ENCODE assay signal across 16 cellular contexts in the genomic region with DNA sequence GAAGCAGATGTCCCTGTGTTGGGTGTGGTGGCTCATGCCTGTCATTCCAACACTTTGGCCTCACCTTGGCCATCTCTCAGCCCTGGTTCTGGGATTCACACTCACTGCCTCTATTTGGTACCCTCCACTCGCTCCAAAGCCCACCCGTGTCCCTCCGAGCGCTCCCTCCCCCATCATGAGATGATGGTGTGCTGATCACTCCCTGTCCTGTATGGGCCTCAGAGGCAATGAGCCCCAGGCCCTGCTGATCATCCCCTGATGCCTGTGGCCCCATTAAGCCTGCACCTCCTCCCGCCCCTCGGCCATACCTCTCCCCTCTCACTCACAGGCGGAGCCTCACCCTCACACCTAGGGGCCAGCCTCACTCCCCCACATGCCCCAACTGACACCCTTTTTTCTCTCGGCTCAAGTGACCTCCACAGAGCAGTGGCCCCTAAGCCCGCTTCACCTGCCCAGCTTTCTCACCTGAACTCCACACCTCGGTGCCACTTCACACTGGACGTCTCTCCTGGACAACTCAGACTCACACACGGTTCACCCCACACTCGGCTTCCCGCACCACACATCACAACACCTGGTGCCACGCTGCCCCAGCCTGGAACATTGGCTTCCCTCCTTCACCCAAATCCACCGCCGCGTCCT.
A peak's percentile ranks its signal among the peaks of the same experiment; 100 is the strongest.
DNase-seq lines count a peak whose midpoint lies in the region; ATAC-seq lines count a peak whose summit lies in the region.
"Had no signal": no experiment of that assay in that cellular context is flagged by ENCODE, and none has a peak within 500 bp of the region (broad histone marks: within the 10 kb centered on the region; RNA-seq: fewer than 3 reads in every experiment).

No MANE protein-coding gene starts in this region.

- no peaks in the 10 kb centered on the region for H3K9me3 ChIP-seq in naive thymus-derived CD4-positive, alpha-beta T cell (ENCODE audit: control insufficient read depth in 2 of 3, low read length in 3 of 3)

- no peak overlapping the region for H3K27ac ChIP-seq in naive thymus-derived CD4-positive, alpha-beta T cell (ENCODE audit: low read depth, low read length)

- CTCF ChIA-PET in naive thymus-derived CD4-positive, alpha-beta T cell (lab: Charles Lee) = interaction anchor here (1.4 kb wide), 1 partner anchor 17 kb away, joined by 3 read pairs; no protein-coding TSS in a partner anchor

- H3K36me3 Mint-ChIP-seq in stimulated activated naive CD8-positive, alpha-beta T cell treated with anti-CD3 and anti-CD28 coated beads, Interleukin-15, Interleukin-2, amounts not matched to agents 100 ng/mL and 50 ng/mL, for 24 hours (ENCODE audit: low read depth) = peaks cover 78% of the 10 kb centered on the region
- H3K36me3 Mint-ChIP-seq in activated naive CD8-positive, alpha-beta T cell treated with anti-CD3 and anti-CD28 coated beads, Interleukin-2, amount 10 ng/mL, durations not matched to agents 7 days and 5 days = peaks cover 29% of the 10 kb centered on the region
- H3K36me3 Mint-ChIP-seq in naive thymus-derived CD4-positive, alpha-beta T cell = peaks cover 15 to 45% (median 20%) of the 10 kb centered on the region in 5 donors

- no peaks in the 10 kb centered on the region for H3K4me1 ChIP-seq in naive thymus-derived CD4-positive, alpha-beta T cell (ENCODE audit: control insufficient read depth in 2 of 2, insufficient read depth in 2 of 2, low read length in 2 of 2)

- POLR2A ChIA-PET in activated naive CD8-positive, alpha-beta T cell treated with anti-CD3 and anti-CD28 coated beads, Interleukin-2, amount 10 ng/mL, durations not matched to agents 7 days and 5 days (lab: Charles Lee) = no interaction called here
- POLR2A ChIA-PET in naive thymus-derived CD4-positive, alpha-beta T cell (lab: Charles Lee) = no interaction called here

- peak overlapping the region; percentile 63 for H3K27ac Mint-ChIP-seq in stimulated activated naive CD8-positive, alpha-beta T cell treated with anti-CD3 and anti-CD28 coated beads, Interleukin-15, Interleukin-2, amounts not matched to agents 100 ng/mL and 50 ng/mL, for 24 hours
- H3K27ac Mint-ChIP-seq in activated naive CD8-positive, alpha-beta T cell treated with anti-CD3 and anti-CD28 coated beads, Interleukin-2, amount 10 ng/mL, durations not matched to agents 7 days and 5 days = peak overlapping the region; percentile 44
- peak overlapping the region in 5 of 9 donors; percentile 34 to 67 (median 65) for H3K27ac Mint-ChIP-seq in naive thymus-derived CD4-positive, alpha-beta T cell

- no peak for DNase-seq in stimulated activated naive CD8-positive, alpha-beta T cell treated with anti-CD3 and anti-CD28 coated beads, Interleukin-15, Interleukin-2, amounts not matched to agents 100 U/mL and 50 U/mL, for 24 hours
- no peak for DNase-seq in activated naive CD8-positive, alpha-beta T cell treated with anti-CD3 and anti-CD28 coated beads, Interleukin-2, amount 10 ng/mL, durations not matched to agents 7 days and 5 days
- DNase-seq in naive thymus-derived CD4-positive, alpha-beta T cell = no peak
- no peak for DNase-seq in activated CD4-positive, CD25-positive, alpha-beta regulatory T cell treated with anti-CD3 and anti-CD28 coated beads, Interleukin-2, amount 50 U/mL, for 72 hours
- DNase-seq in activated gamma-delta T cell treated with Interleukin-2 at 50 U/mL for 16 hours = no peak
- DNase-seq: activated T-cell treated with anti-CD3 and anti-CD28 coated beads, Interleukin-2, amount 50 U/mL, for 72 hours; HCEC 1CT; NCI-H1048; NCI-H748 treated with DMSO at 0.1 percent for 48 hours; stimulated activated CD4-positive, alpha-beta T cell treated with anti-CD3 and anti-CD28 coated beads, Interleukin-2, amount 100 ng/mL, for 48 hours; stimulated activated CD8-positive, alpha-beta memory T cell treated with anti-CD3 and anti-CD28 coated beads, Interleukin-4, amount 100 ng/mL, for 48 hours had no signal

- peaks cover 14% of the 10 kb centered on the region for H3K4me1 Mint-ChIP-seq in stimulated activated naive CD8-positive, alpha-beta T cell treated with anti-CD3 and anti-CD28 coated beads, Interleukin-15, Interleukin-2, amounts not matched to agents 100 ng/mL and 50 ng/mL, for 24 hours (ENCODE audit: low read depth)
- H3K4me1 Mint-ChIP-seq in activated naive CD8-positive, alpha-beta T cell treated with anti-CD3 and anti-CD28 coated beads, Interleukin-2, amount 10 ng/mL, durations not matched to agents 7 days and 5 days = peaks cover 4% of the 10 kb centered on the region
- peaks cover 6 to 20% (median 14%) of the 10 kb centered on the region in 7 donors for H3K4me1 Mint-ChIP-seq in naive thymus-derived CD4-positive, alpha-beta T cell

- H3K4me3 ChIP-seq in naive thymus-derived CD4-positive, alpha-beta T cell (ENCODE audit: low read length) = no peak overlapping the region

- no peaks in the 10 kb centered on the region for H3K27me3 Mint-ChIP-seq in stimulated activated naive CD8-positive, alpha-beta T cell treated with anti-CD3 and anti-CD28 coated beads, Interleukin-15, Interleukin-2, amounts not matched to agents 100 ng/mL and 50 ng/mL, for 24 hours
- no peaks in the 10 kb centered on the region for H3K27me3 Mint-ChIP-seq in activated naive CD8-positive, alpha-beta T cell treated with anti-CD3 and anti-CD28 coated beads, Interleukin-2, amount 10 ng/mL, durations not matched to agents 7 days and 5 days
- H3K27me3 Mint-ChIP-seq in naive thymus-derived CD4-positive, alpha-beta T cell = no peaks in the 10 kb centered on the region

- ATAC-seq in stimulated activated naive CD8-positive, alpha-beta T cell treated with anti-CD3 and anti-CD28 coated beads, Interleukin-15, Interleukin-2, amounts not matched to agents 100 U/mL and 50 U/mL, for 24 hours = no peak
- ATAC-seq in activated naive CD8-positive, alpha-beta T cell treated with anti-CD3 and anti-CD28 coated beads, Interleukin-2, amount 10 ng/mL, durations not matched to agents 7 days and 5 days (ENCODE audit: low read depth) = no peak
- ATAC-seq in naive thymus-derived CD4-positive, alpha-beta T cell = no peak
- ATAC-seq in HG03045 (IDR thresholded peaks at IDR 0.05; ENCODE audit: unreplicated experiment) (no peak), HG02610 (IDR thresholded peaks at IDR 0.05; ENCODE audit: unreplicated experiment) (no peak)
- ATAC-seq: activated CD4-positive, CD25-positive, alpha-beta regulatory T cell treated with anti-CD3 and anti-CD28 coated beads, Interleukin-2, amount 50 U/mL, for 24 hours; activated T-cell treated with anti-CD3 and anti-CD28 coated beads, Interleukin-2, amount 50 U/mL, for 72 hours; Panc1 had no signal

- no peaks in the 10 kb centered on the region for H3K27me3 ChIP-seq in naive thymus-derived CD4-positive, alpha-beta T cell (ENCODE audit: control insufficient read depth in 2 of 2, insufficient read depth in 2 of 2, low read length in 2 of 2)

- H3K36me3 ChIP-seq in naive thymus-derived CD4-positive, alpha-beta T cell (ENCODE audit: control insufficient read depth in 2 of 3, insufficient read depth in 3 of 3, low read length in 3 of 3) = peaks cover 16 to 92% (median 31%) of the 10 kb centered on the region in 3 experiments

- no peak overlapping the region for H3K4me3 Mint-ChIP-seq in stimulated activated naive CD8-positive, alpha-beta T cell treated with anti-CD3 and anti-CD28 coated beads, Interleukin-15, Interleukin-2, amounts not matched to agents 100 ng/mL and 50 ng/mL, for 24 hours
- no peak overlapping the region for H3K4me3 Mint-ChIP-seq in activated naive CD8-positive, alpha-beta T cell treated with anti-CD3 and anti-CD28 coated beads, Interleukin-2, amount 10 ng/mL, durations not matched to agents 7 days and 5 days
- H3K4me3 Mint-ChIP-seq in naive thymus-derived CD4-positive, alpha-beta T cell = no peak overlapping the region
- H3K4me3 Mint-ChIP-seq: activated T-cell treated with anti-CD3 and anti-CD28 coated beads, Interleukin-2, amount 50 U/mL, for 72 hours had no signal

- no peaks in the 10 kb centered on the region for H3K9me3 Mint-ChIP-seq in stimulated activated naive CD8-positive, alpha-beta T cell treated with anti-CD3 and anti-CD28 coated beads, Interleukin-15, Interleukin-2, amounts not matched to agents 100 ng/mL and 50 ng/mL, for 24 hours
- no peaks in the 10 kb centered on the region for H3K9me3 Mint-ChIP-seq in activated naive CD8-positive, alpha-beta T cell treated with anti-CD3 and anti-CD28 coated beads, Interleukin-2, amount 10 ng/mL, durations not matched to agents 7 days and 5 days
- no peaks in the 10 kb centered on the region for H3K9me3 Mint-ChIP-seq in naive thymus-derived CD4-positive, alpha-beta T cell
- H3K9me3 Mint-ChIP-seq: activated T-cell treated with anti-CD3 and anti-CD28 coated beads, Interleukin-2, amount 50 U/mL, for 72 hours had no signal

- intact Hi-C loops in naive thymus-derived CD4-positive, alpha-beta T cell (cut with micrococcal nuclease) = no loop called here
